In genomic region chr4:169663402-169663801, GRCh38 we compare ENCODE assay signal across 11 cellular contexts.
"Had no signal": no experiment of that assay in that cellular context is flagged by ENCODE, and none has a peak within 500 bp of the region (broad histone marks: within the 10 kb centered on the region; RNA-seq: fewer than 3 reads in every experiment).

No MANE protein-coding gene starts in this region.

- H3K27me3 ChIP-seq: SJSA1, thyroid gland, vagina had no signal

- H3K4me3 ChIP-seq: SJSA1, thyroid gland, vagina had no signal

- DNase-seq: activated B cell treated with CpG ODN at 0.5 μM for 24 hours; activated CD4-positive, alpha-beta T cell treated with anti-CD3 and anti-CD28 coated beads, Interleukin-2, amount 50 U/mL, for 1 hour; activated naive CD4-positive, alpha-beta T cell treated with anti-CD3 and anti-CD28 coated beads, Interleukin-2, amount 50 U/mL, for 16 hours; immature natural killer cell; nephron progenitor cell; stimulated activated CD4-positive, alpha-beta T cell treated with anti-CD3 and anti-CD28 coated beads, Interleukin-4, amount 100 ng/mL, for 4 hours; T-cell; thyroid gland had no signal

- H3K36me3 ChIP-seq: SJSA1, thyroid gland had no signal

- FAIRE-seq: bronchial epithelial cell had no signal

- H3K9me3 ChIP-seq: SJSA1, thyroid gland, vagina had no signal

- H3K27ac ChIP-seq: SJSA1, thyroid gland, vagina had no signal

- ATAC-seq: T-cell had no signal

- H3K4me1 ChIP-seq: thyroid gland had no signal
